ENCODE assay signal across 8 cellular contexts in genomic region chr5:115262066-115262404, GRCh38. TPM values are rescaled to one million over a fixed set of nuclear protein-coding genes. Genes with fewer than 3 reads are reported as not detected.
DNase-seq lines count a peak whose midpoint lies in the region; ATAC-seq, FAIRE-seq and TF ChIP-seq lines count a peak whose summit lies in the region.
"Had no signal": no experiment of that assay in that cellular context is flagged by ENCODE, and none has a peak within 500 bp of the region (broad histone marks: within the 10 kb centered on the region; RNA-seq: fewer than 3 reads in every experiment).

No MANE protein-coding gene starts in this region.

- no peak for TF ChIP-seq POLR2A in GM12878 (IDR thresholded peaks at IDR 0.05; ENCODE audit: low read depth, low read length)

- no peaks in the 10 kb centered on the region; the same call in 2 of the 3 replicates for H3K9me3 ChIP-seq in GM12878 (replicated peaks; ENCODE audit: control insufficient read depth, insufficient read depth, low read length)

- TF ChIP-seq EP300 in GM12878 (IDR thresholded peaks at IDR 0.05; ENCODE audit: borderline replicate concordance in 1 of 2, control insufficient read depth in 1 of 2, low read depth in 2 of 2, low read length in 2 of 2) = no peak

- TF ChIP-seq RAD21 in GM12878 (IDR thresholded peaks at IDR 0.05; ENCODE audit: insufficient read depth, low read depth, low read length) = no peak

- peaks cover 8% of the 10 kb centered on the region; the same call in 1 of the 2 replicates for H3K4me1 ChIP-seq in GM23338 (ENCODE audit: insufficient read depth)
- no peaks in the 10 kb centered on the region; the same call in 1 of the 2 replicates for H3K4me1 ChIP-seq in GM12878 (ENCODE audit: control insufficient read depth, insufficient read depth, low read length)

- CTCF ChIA-PET in GM12878 (lab: Yijun Ruan, JAX) = interaction anchor here (0.6 to 2.6 kb wide), 9 partner anchors 8 to 807 kb away, joined by 3 to 12 read pairs (median 4); no protein-coding TSS in a partner anchor

- peak overlapping the region; percentile 34 for H3K27ac Mint-ChIP-seq in GM23338

- H3K27me3 ChIP-seq in GM23338 (ENCODE audit: insufficient read depth) = no peaks in the 10 kb centered on the region
- H3K27me3 ChIP-seq in GM12878 (replicated peaks in 1 of 2; ENCODE audit: control insufficient read depth in 2 of 2, insufficient read depth in 2 of 2, low read length in 1 of 2) = no peaks in the 10 kb centered on the region
- H3K27me3 ChIP-seq in kidney epithelial cell (ENCODE audit: control insufficient read depth, insufficient read depth, low read length) = no peaks in the 10 kb centered on the region

- SMC1A ChIA-PET in GM12878 (lab: Charles Lee; ENCODE audit: uncharacterized antibody, unreplicated experiment) = interaction anchor here (0.6 to 2.1 kb wide), 14 partner anchors 9 to 373 kb away, joined by 3 to 11 read pairs (median 4); no protein-coding TSS in a partner anchor

- TF ChIP-seq CTCF in GM23338 (conservative IDR thresholded peaks at IDR 0.05; ENCODE audit: low read depth in 2 of 2) (no peak), GM12878 (IDR thresholded peaks at IDR 0.05 in 2 of 3, conservative IDR thresholded peaks at IDR 0.05 in 1 of 3; ENCODE audit: control insufficient read depth in 2 of 3, extremely low read depth in 1 of 3, insufficient read depth in 1 of 3, low read depth in 3 of 3, low read length in 3 of 3) (no peak), kidney epithelial cell (IDR thresholded peaks at IDR 0.05; ENCODE audit: insufficient read depth, low read length, poor library complexity, severe bottlenecking) (no peak)

- no peaks in the 10 kb centered on the region for H3K9me3 Mint-ChIP-seq in GM23338

- H3K27ac ChIP-seq in GM23338 (ENCODE audit: low read depth) = peak overlapping the region; percentile 81; the same call in 1 of the 2 replicates
- H3K27ac ChIP-seq in GM12878 (ENCODE audit: control insufficient read depth, insufficient read depth) = peak overlapping the region; percentile 92

- 2% methylated on average over 9 of the region's 9 CpGs for WGBS in GM12878 (ENCODE audit: insufficient coverage, insufficient replicate concordance, low lambda C conversion rate, missing lambda C conversion rate)

- H3K4me3 ChIP-seq in GM23338 = peak overlapping the region; percentile 75
- peak overlapping the region; percentile 84 for H3K4me3 ChIP-seq in GM12878
- H3K4me3 ChIP-seq in kidney epithelial cell (ENCODE audit: low read depth, low read length) = peak overlapping the region; percentile 72

- H3K79me2 ChIP-seq in GM23338 (replicated peaks; ENCODE audit: insufficient read depth) = peaks cover 53% of the 10 kb centered on the region
- peaks cover 45% of the 10 kb centered on the region for H3K79me2 ChIP-seq in GM12878 (ENCODE audit: control insufficient read depth, insufficient read depth, low read length)

- BruUV-seq in GM12878 (replicated peaks; lab: Mats Ljungman, UMichigan) = no TSS peak

- H3K27me3 Mint-ChIP-seq in GM23338 (ENCODE audit: insufficient read depth, low read depth, poor library complexity) = peaks cover 6% of the 10 kb centered on the region

- H3K9ac ChIP-seq in GM12878 (ENCODE audit: control insufficient read depth, insufficient read depth, low read length) = peak overlapping the region; percentile 94

- H3K9me2 ChIP-seq in GM23338 (ENCODE audit: insufficient read depth) = no peaks in the 10 kb centered on the region

- no peaks in the 10 kb centered on the region for H3K36me3 ChIP-seq in GM23338 (ENCODE audit: insufficient read depth)
- H3K36me3 ChIP-seq in GM12878 (ENCODE audit: control insufficient read depth in 2 of 2, insufficient read depth in 2 of 2, low read length in 1 of 2) = no peaks in the 10 kb centered on the region; a peak in 1 of 4 replicates
- no peaks in the 10 kb centered on the region for H3K36me3 ChIP-seq in kidney epithelial cell (ENCODE audit: control insufficient read depth, insufficient read depth, low read length)

- peak; percentile 34 for DNase-seq in GM23338 (ENCODE audit: low spot score)
- DNase-seq in LHCN-M2 (ENCODE audit: low read depth) = peak; percentile 11
- DNase-seq in GM12878 (ENCODE audit: low read depth, low spot score) = peak; percentile 23
- DNase-seq in kidney epithelial cell (ENCODE audit: low read depth) = no peak
- peak; percentile 57 for DNase-seq in superior temporal gyrus (ENCODE audit: extremely low spot score)
- DNase-seq in NCI-H1417 treated with DMSO at 0.1 percent for 48 hours (lab: John Stamatoyannopoulos, UW) = no peak

- H2AFZ ChIP-seq in GM23338 (peak overlapping the region; percentile 91), GM12878 (ENCODE audit: control insufficient read depth, low read depth, low read length) (peak overlapping the region; percentile 98)

- RAD21 ChIA-PET in GM12878 (lab: Charles Lee; ENCODE audit: unreplicated experiment) = interaction anchor here (0.5 to 1.6 kb wide), 8 partner anchors 11 to 956 kb away, joined by 3 to 7 read pairs (median 4); no protein-coding TSS in a partner anchor

- H3K4me3 Mint-ChIP-seq in GM23338 = peak overlapping the region; percentile 90

- H3K4me1 Mint-ChIP-seq in GM23338 = peaks cover 18% of the 10 kb centered on the region

- H4K20me1 ChIP-seq in GM23338 (replicated peaks; ENCODE audit: insufficient read depth) (no peaks in the 10 kb centered on the region), GM12878 (ENCODE audit: control insufficient read depth, insufficient read depth) (no peaks in the 10 kb centered on the region)

- H3K36me3 Mint-ChIP-seq in GM23338 (ENCODE audit: low read depth) = peaks cover 5% of the 10 kb centered on the region; the same call in 2 of the 3 replicates

- FAIRE-seq in GM12878 (lab: Jason Lieb, UNC) = peak; percentile 27
- FAIRE-seq: colon had no signal

- in situ Hi-C loops in GM12878 (cut with MboI) = no loop called here

- POLR2A ChIA-PET in GM12878 (lab: Charles Lee) = interaction anchor here (0.7 to 1.2 kb wide), 4 partner anchors 8 to 581 kb away, joined by 3 to 4 read pairs (median 4); partner anchors contain the start of gene FEM1C

- ATAC-seq in GM18502 (IDR thresholded peaks at IDR 0.05; ENCODE audit: poor library complexity, unreplicated experiment) (peak; percentile 53), GM23338 (peak; percentile 34), GM12878 (peak; percentile 57)

- H3F3A ChIP-seq in GM23338 (replicated peaks; ENCODE audit: low read depth) = no peaks in the 10 kb centered on the region

- intact Hi-C loops in GM12878 (cut with micrococcal nuclease; ENCODE audit: unreplicated experiment) = no loop called here

- H3K4me2 ChIP-seq in GM23338 (peak overlapping the region; percentile 81), GM12878 (ENCODE audit: control insufficient read depth, insufficient read depth) (peak overlapping the region; percentile 71)

RNA-seq across cellular contexts. Expression of gene PGGT1B, which starts 0.6 kb away (rescaled TPM):
- total RNA-seq in GM23338 (2014; rRNA removed; shearing (Covaris generic)) = 12.9 and 13.0 TPM in 2 replicates
- polyA plus RNA-seq in GM23338 (2016; fragmentation: Nextera tagmentation; extraction: Ambion mirVana) = 6.4 and 8.6 TPM in 2 replicates
- 9.3 and 11.0 TPM in 2 replicates for total RNA-seq in LHCN-M2 (2014; rRNA removed)
- 9.0 TPM for polyA plus RNA-seq in LHCN-M2 (2012)
- total RNA-seq in GM12878 (2013; cell fraction: nucleolus; rRNA removed) = 34.4 and 38.2 TPM in 2 replicates
- total RNA-seq in GM12878 (2014; rRNA removed) = 13.4 and 13.8 TPM in 2 replicates
- 17.2 and 21.2 TPM in 2 replicates for total RNA-seq in GM12878 (2014; rRNA removed; fragmentation: Illumina TruSeq; extraction: Trizol)
- total RNA-seq in GM12878 (2021) = 37.0 and 38.4 TPM in 2 replicates
- 3.9 TPM for polyA plus RNA-seq in GM12878 (2011; ENCODE audit: low read depth)
- polyA plus RNA-seq in GM12878 (2011; rRNA removed) = 5.0 and 6.7 TPM in 2 replicates
- 1.8 and 2.5 TPM in 2 replicates for polyA plus RNA-seq in GM12878 (2011; cell fraction: cytosol; rRNA removed)
- 3.7 and 4.2 TPM in 2 replicates for polyA plus RNA-seq in GM12878 (2011; cell fraction: nucleus; rRNA removed)
- polyA plus RNA-seq in GM12878 (2012) = 8.5 and 8.6 TPM in 2 replicates
- 11.6 and 13.8 TPM in 2 replicates for polyA plus RNA-seq in GM12878 (2014; fragmentation: Illumina TruSeq; extraction: Trizol)
- polyA plus RNA-seq in GM12878 (2014; fragmentation: Nextera tagmentation; extraction: Ambion mirVana) = 10 to 100 TPM; 13.1 to 13.9 TPM
- 5.5 and 8.4 TPM in 2 replicates for polyA plus RNA-seq in GM12878 (2014; rRNA removed)
- 10 to 100 TPM; 15.1 to 20.2 TPM for polyA plus RNA-seq in GM12878 (2016; fragmentation: Nextera tagmentation; extraction: Ambion mirVana)
- 12.4 and 12.7 TPM in 2 replicates for polyA minus RNA-seq in GM12878 (2011; rRNA and poly(A)+ RNA removed)
- polyA minus RNA-seq in GM12878 (2011; cell fraction: cytosol; rRNA and poly(A)+ RNA removed) = 3.2 and 4.8 TPM in 2 replicates
- polyA minus RNA-seq in GM12878 (2011; cell fraction: nucleus; rRNA and poly(A)+ RNA removed) = 18.7 and 28.7 TPM in 2 replicates
- 6.6 and 7.2 TPM in 2 replicates for total RNA-seq in kidney epithelial cell

RNA-seq across cellular contexts. Expression of gene CCDC112, which starts 34.4 kb away (rescaled TPM):
- 12.2 and 18.1 TPM in 2 replicates for total RNA-seq in GM23338 (2014; rRNA removed; shearing (Covaris generic))
- polyA plus RNA-seq in GM23338 (2016; fragmentation: Nextera tagmentation; extraction: Ambion mirVana) (38.7 and 48.2 TPM in 2 replicates), GM12878 (2011; rRNA removed) (0.12 and 0.17 TPM in 2 replicates), GM12878 (2014; fragmentation: Illumina TruSeq; extraction: Trizol) (1.6 and 2.5 TPM in 2 replicates), GM12878 (2014; fragmentation: Nextera tagmentation; extraction: Ambion mirVana) (under 1 TPM; 0.43 to 0.71 TPM), GM12878 (2014; rRNA removed) (0.29 and 0.41 TPM in 2 replicates), GM12878 (2016; fragmentation: Nextera tagmentation; extraction: Ambion mirVana) (1 to 10 TPM in 1 of 2 experiments, under 1 TPM in 1; 0.67 to 1.1 TPM)
- total RNA-seq in LHCN-M2 (2014; rRNA removed) (10.2 and 12.4 TPM in 2 replicates), GM12878 (2014; rRNA removed) (0.40 and 0.87 TPM in 2 replicates), GM12878 (2014; rRNA removed; fragmentation: Illumina TruSeq; extraction: Trizol) (1.4 and 2.0 TPM in 2 replicates), GM12878 (2021) (0.49 and 0.58 TPM in 2 replicates), kidney epithelial cell (20.6 and 22.2 TPM in 2 replicates)
- polyA plus RNA-seq in LHCN-M2 (2012) = 2.7 TPM
- total RNA-seq in GM12878 (2013; cell fraction: nucleolus; rRNA removed) = 0.69 and 1.2 TPM in 2 replicates
- polyA plus RNA-seq in GM12878 (2011; ENCODE audit: low read depth) = 0.68 TPM
- polyA plus RNA-seq in GM12878 (2011; cell fraction: cytosol; rRNA removed) = not detected in 2 replicates
- 0.06 and 0.07 TPM in 2 replicates for polyA plus RNA-seq in GM12878 (2011; cell fraction: nucleus; rRNA removed)
- 1.3 and 1.9 TPM in 2 replicates for polyA plus RNA-seq in GM12878 (2012)
- not detected in 2 replicates for polyA minus RNA-seq in GM12878 (2011; rRNA and poly(A)+ RNA removed)
- not detected in 2 replicates for polyA minus RNA-seq in GM12878 (2011; cell fraction: cytosol; rRNA and poly(A)+ RNA removed)
- 0.29 TPM in 1 of 2 replicates, not detected in the other for polyA minus RNA-seq in GM12878 (2011; cell fraction: nucleus; rRNA and poly(A)+ RNA removed)

Comparison
In these comparisons a context has a peak if more than half of its experiments do, and no peak if none do; other contexts are left out.
1. DNase-seq: peak in GM23338 (single experiment), LHCN-M2 (single experiment), GM12878 (single experiment) and superior temporal gyrus (single experiment); none in kidney epithelial cell (single experiment) and NCI-H1417 treated with DMSO at 0.1 percent for 48 hours (single experiment).
2. Peak in every context shown above with its lines, with median percentiles within 50 percentile points of each other: ATAC-seq and H3K4me3 ChIP-seq.